Comparison of ENCODE assay signal across 22 cellular contexts in the genomic region with DNA sequence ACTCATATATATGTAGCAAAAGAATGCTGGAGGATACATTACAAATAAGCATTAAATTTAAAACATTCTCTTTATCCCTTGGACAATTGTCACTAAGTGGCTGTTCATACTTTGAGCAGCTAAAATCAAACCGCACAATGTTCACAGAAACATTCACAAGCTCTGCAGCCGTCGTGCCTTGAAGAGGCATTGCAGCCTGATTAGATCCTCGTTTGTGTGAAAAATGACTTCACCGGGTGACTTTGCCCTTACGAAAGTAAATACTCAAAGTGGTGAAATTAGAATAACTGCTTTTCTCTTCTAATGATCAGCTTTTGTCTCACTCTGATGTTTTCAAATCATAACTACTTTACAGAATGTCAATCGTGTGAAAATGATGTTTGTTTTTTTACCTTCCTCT.
"Had no signal": no experiment of that assay in that cellular context is flagged by ENCODE, and none has a peak within 500 bp of the region (broad histone marks: within the 10 kb centered on the region; RNA-seq: fewer than 3 reads in every experiment).

No MANE protein-coding gene starts in this region.

- DNase-seq: Karpas-422, KG1, MG63, NCI-H1092, NCI-H1105 treated with DMSO at 0.1 percent for 48 hours, NCI-H1417 treated with DMSO at 0.1 percent for 48 hours, NCI-H146, NCI-H1694 treated with DMSO at 0.1 percent for 48 hours, NCI-H1930, NCI-H2081, NCI-H2107, NCI-H2227 treated with DMSO at 0.1 percent for 48 hours, NCI-H524 treated with DMSO at 0.1 percent for 48 hours, NCI-H69, NCI-H774, Right ventricle myocardium superior, RPMI8226, SIG-M5, SK-N-SH, SW 1271, T-cell had no signal

- H3K27me3 ChIP-seq: MG63 had no signal

- H3K4me2 ChIP-seq: SK-N-SH had no signal

- H3K4me3 ChIP-seq: MG63 had no signal

- ATAC-seq: T-cell had no signal

- H3K27ac ChIP-seq: HL-60 had no signal

- H3K9ac ChIP-seq: SK-N-SH had no signal

- H3K9me3 ChIP-seq: MG63, SK-N-SH had no signal

- H3K36me3 ChIP-seq: MG63 had no signal
